24 cellular contexts compared by ENCODE assay signal in genomic region chr20:45034436-45034835, GRCh38.
DNase-seq lines count a peak whose midpoint lies in the region; ATAC-seq and TF ChIP-seq lines count a peak whose summit lies in the region.
"Had no signal": no experiment of that assay in that cellular context is flagged by ENCODE, and none has a peak within 500 bp of the region (broad histone marks: within the 10 kb centered on the region; RNA-seq: fewer than 3 reads in every experiment).

No MANE protein-coding gene starts in this region.

- H3K9ac ChIP-seq in mammary epithelial cell (ENCODE audit: insufficient read depth, low read length) = no peak overlapping the region

- H3K27ac ChIP-seq in OCI-LY7 (ENCODE audit: low read depth, low read length, poor library complexity, severe bottlenecking) (no peak overlapping the region), mammary epithelial cell (ENCODE audit: insufficient read depth, low read depth, low read length) (peak overlapping the region; percentile 43), foreskin keratinocyte (no peak overlapping the region), esophagus muscularis mucosa (replicated peaks in 1 of 4) (no peak overlapping the region)
- H3K27ac ChIP-seq: spleen, tibial nerve had no signal

- 91% methylated on average over 1 of the region's 1 CpG for WGBS in mammary epithelial cell (ENCODE audit: low coverage, missing lambda C conversion rate)
- WGBS in esophagus muscularis mucosa = 93% methylated on average over 1 of the region's 1 CpG

- no peak for TF ChIP-seq CTCF in OCI-LY7 (conservative IDR thresholded peaks at IDR 0.05; ENCODE audit: low read length)
- TF ChIP-seq CTCF in mammary epithelial cell (conservative IDR thresholded peaks at IDR 0.05 in 1 of 2, IDR thresholded peaks at IDR 0.05 in 1 of 2; ENCODE audit: extremely low read depth in 1 of 2, insufficient read depth in 1 of 2, low read depth in 1 of 2, low read length in 2 of 2) = no peak
- TF ChIP-seq CTCF in foreskin keratinocyte (conservative IDR thresholded peaks at IDR 0.05) = no peak
- TF ChIP-seq CTCF in esophagus muscularis mucosa (IDR thresholded peaks at IDR 0.05) = no peak

- intact Hi-C loops in OCI-LY7 (cut with micrococcal nuclease; ENCODE audit: unreplicated experiment) = no loop called here
- intact Hi-C loops in mammary epithelial cell (cut with micrococcal nuclease) = no loop called here
- intact Hi-C loops in esophagus muscularis mucosa (cut with DNase I) = no loop called here

- H3K79me2 ChIP-seq in OCI-LY7 (ENCODE audit: insufficient read depth, low read depth, low read length) = peaks cover 82% of the 10 kb centered on the region; the same call in 1 of the 2 replicates
- H3K79me2 ChIP-seq in mammary epithelial cell (ENCODE audit: insufficient read depth, low read length) = peaks cover 9% of the 10 kb centered on the region

- peaks cover 77% of the 10 kb centered on the region for H3K4me1 Mint-ChIP-seq in stimulated activated naive CD8-positive, alpha-beta T cell treated with anti-CD3 and anti-CD28 coated beads, Interleukin-15, Interleukin-2, amounts not matched to agents 100 ng/mL and 50 ng/mL, for 24 hours (ENCODE audit: low read depth)
- peaks cover 81% of the 10 kb centered on the region for H3K4me1 Mint-ChIP-seq in stimulated activated naive CD8-positive, alpha-beta T cell treated with anti-CD3 and anti-CD28 coated beads, Interleukin-15, amount 100 ng/mL, for 72 hours

- DNase-seq in stimulated activated naive CD8-positive, alpha-beta T cell treated with anti-CD3 and anti-CD28 coated beads, Interleukin-15, Interleukin-2, amounts not matched to agents 100 U/mL and 50 U/mL, for 24 hours = no peak
- DNase-seq in OCI-LY7 (ENCODE audit: low spot score) (peak; percentile 29), mammary epithelial cell (peak; percentile 28), foreskin keratinocyte (no peak), esophagus muscularis mucosa (ENCODE audit: extremely low spot score) (no peak)
- DNase-seq in stimulated activated naive CD8-positive, alpha-beta T cell treated with anti-CD3 and anti-CD28 coated beads, Interleukin-15, amount 100 ng/mL, for 72 hours = no peak
- DNase-seq: activated naive CD4-positive, alpha-beta T cell treated with anti-CD3 and anti-CD28 coated beads, Interleukin-2, amount 10 ng/mL, durations not matched to agents 7 days and 5 days; aorta; C1 segment of cervical spinal cord; caudate nucleus; DMS 273 treated with DMSO at 0.1 percent for 48 hours; glutamatergic neuron; mesenchymal stem cell; NCI-H2081 treated with DMSO at 0.1 percent for 48 hours; NCI-H446; OCI-M1; retina; spleen; stimulated activated CD4-positive, alpha-beta T cell treated with anti-CD3 and anti-CD28 coated beads, Interleukin-4, amount 100 ng/mL, for 1 hour; stimulated activated naive CD4-positive, alpha-beta T cell treated with Interleukin-2 at 50 U/mL for 16 hours; T-helper 9 cell had no signal

- H3K27ac Mint-ChIP-seq in stimulated activated naive CD8-positive, alpha-beta T cell treated with anti-CD3 and anti-CD28 coated beads, Interleukin-15, Interleukin-2, amounts not matched to agents 100 ng/mL and 50 ng/mL, for 24 hours = peak overlapping the region; percentile 89
- peak overlapping the region; percentile 16 to 82 for H3K27ac Mint-ChIP-seq in stimulated activated naive CD8-positive, alpha-beta T cell treated with anti-CD3 and anti-CD28 coated beads, Interleukin-15, amount 100 ng/mL, for 72 hours
- H3K27ac Mint-ChIP-seq: activated naive CD4-positive, alpha-beta T cell treated with anti-CD3 and anti-CD28 coated beads, Interleukin-2, amount 10 ng/mL, durations not matched to agents 7 days and 5 days had no signal

- peaks cover 68% of the 10 kb centered on the region for H3K36me3 Mint-ChIP-seq in stimulated activated naive CD8-positive, alpha-beta T cell treated with anti-CD3 and anti-CD28 coated beads, Interleukin-15, Interleukin-2, amounts not matched to agents 100 ng/mL and 50 ng/mL, for 24 hours (ENCODE audit: low read depth)

- CTCF ChIA-PET in OCI-LY7 (lab: Charles Lee; ENCODE audit: unreplicated experiment) = no interaction called here
- CTCF ChIA-PET in mammary epithelial cell (lab: Charles Lee; ENCODE audit: low non-redundant PET) = interaction anchor here (0.7 kb wide), 1 partner anchor 313 kb away, joined by 3 read pairs; no protein-coding TSS in a partner anchor

- dilution Hi-C loops in mammary epithelial cell (cut with HindIII; ENCODE audit: low sequenced_read_pairs) = no loop called here

- H3K9me3 Mint-ChIP-seq in stimulated activated naive CD8-positive, alpha-beta T cell treated with anti-CD3 and anti-CD28 coated beads, Interleukin-15, Interleukin-2, amounts not matched to agents 100 ng/mL and 50 ng/mL, for 24 hours = no peaks in the 10 kb centered on the region
- H3K9me3 Mint-ChIP-seq in stimulated activated naive CD8-positive, alpha-beta T cell treated with anti-CD3 and anti-CD28 coated beads, Interleukin-15, amount 100 ng/mL, for 72 hours = no peaks in the 10 kb centered on the region
- H3K9me3 Mint-ChIP-seq: activated naive CD4-positive, alpha-beta T cell treated with anti-CD3 and anti-CD28 coated beads, Interleukin-2, amount 10 ng/mL, durations not matched to agents 7 days and 5 days had no signal

- BruUV-seq in OCI-LY7 (replicated peaks; lab: Mats Ljungman, UMichigan) (no TSS peak), mammary epithelial cell (replicated peaks; lab: Mats Ljungman, UMichigan) (no TSS peak)

- H3K4me1 ChIP-seq in OCI-LY7 (ENCODE audit: insufficient read depth, low read length, poor library complexity, severe bottlenecking) (peaks cover 48% of the 10 kb centered on the region), mammary epithelial cell (ENCODE audit: insufficient read depth, low read length) (peaks cover 36% of the 10 kb centered on the region), foreskin keratinocyte (peaks cover 62% of the 10 kb centered on the region), esophagus muscularis mucosa (peaks cover 5 to 33% (median 30%) of the 10 kb centered on the region in 4 donors)

- H3K9me2 ChIP-seq in OCI-LY7 (ENCODE audit: insufficient read depth, low read length) = no peaks in the 10 kb centered on the region

- H3K27me3 ChIP-seq in mammary epithelial cell (ENCODE audit: insufficient read depth, low read length) (no peaks in the 10 kb centered on the region), foreskin keratinocyte (no peaks in the 10 kb centered on the region), esophagus muscularis mucosa (no peaks in the 10 kb centered on the region)
- H3K27me3 ChIP-seq: spleen, tibial nerve had no signal

- no peak for TF ChIP-seq EP300 in esophagus muscularis mucosa (IDR thresholded peaks at IDR 0.05)

- H2AFZ ChIP-seq in OCI-LY7 (ENCODE audit: low read length) = no peak overlapping the region
- H2AFZ ChIP-seq in mammary epithelial cell (ENCODE audit: low read depth, low read length) = no peak overlapping the region

- no peak for ATAC-seq in stimulated activated naive CD8-positive, alpha-beta T cell treated with anti-CD3 and anti-CD28 coated beads, Interleukin-15, Interleukin-2, amounts not matched to agents 100 U/mL and 50 U/mL, for 24 hours
- no peak for ATAC-seq in stimulated activated naive CD8-positive, alpha-beta T cell treated with anti-CD3 and anti-CD28 coated beads, Interleukin-15, amount 100 ng/mL, for 72 hours
- ATAC-seq in HG03460 (IDR thresholded peaks at IDR 0.05; ENCODE audit: unreplicated experiment) = no peak
- no peak for ATAC-seq in foreskin keratinocyte

- H3K4me2 ChIP-seq in OCI-LY7 (ENCODE audit: low read length) (peak overlapping the region; percentile 55), mammary epithelial cell (ENCODE audit: insufficient read depth, low read depth, low read length) (peak overlapping the region; percentile 35)

- no peak for TF ChIP-seq POLR2A in esophagus muscularis mucosa (IDR thresholded peaks at IDR 0.05; ENCODE audit: low read depth)

- no peaks in the 10 kb centered on the region for H3K27me3 Mint-ChIP-seq in stimulated activated naive CD8-positive, alpha-beta T cell treated with anti-CD3 and anti-CD28 coated beads, Interleukin-15, Interleukin-2, amounts not matched to agents 100 ng/mL and 50 ng/mL, for 24 hours
- H3K27me3 Mint-ChIP-seq in stimulated activated naive CD8-positive, alpha-beta T cell treated with anti-CD3 and anti-CD28 coated beads, Interleukin-15, amount 100 ng/mL, for 72 hours = no peaks in the 10 kb centered on the region
- H3K27me3 Mint-ChIP-seq: activated naive CD4-positive, alpha-beta T cell treated with anti-CD3 and anti-CD28 coated beads, Interleukin-2, amount 10 ng/mL, durations not matched to agents 7 days and 5 days had no signal

- H3K9me3 ChIP-seq in OCI-LY7 (ENCODE audit: low read length) = peaks cover 7% of the 10 kb centered on the region; the same call in 1 of the 2 replicates
- H3K9me3 ChIP-seq in mammary epithelial cell (replicated peaks; ENCODE audit: insufficient read depth, low read length) = no peaks in the 10 kb centered on the region
- no peaks in the 10 kb centered on the region for H3K9me3 ChIP-seq in esophagus muscularis mucosa
- H3K9me3 ChIP-seq: spleen, tibial nerve had no signal

- POLR2A ChIA-PET in OCI-LY7 (lab: Charles Lee) = interaction anchor here (1.0 to 1.4 kb wide), 3 partner anchors 15 to 21 kb away, joined by 3 to 5 read pairs (median 3); no protein-coding TSS in a partner anchor

- H4K20me1 ChIP-seq in OCI-LY7 (ENCODE audit: insufficient read depth, low read length) = peaks cover under 1% of the 10 kb centered on the region; the same call in 1 of the 2 replicates
- H4K20me1 ChIP-seq in mammary epithelial cell (ENCODE audit: insufficient read depth, low read length) = no peaks in the 10 kb centered on the region

- in situ Hi-C loops in mammary epithelial cell (cut with MboI; ENCODE audit: low sequenced_read_pairs in 2 of 2) = no loop called here

- no peak overlapping the region for H3K4me3 Mint-ChIP-seq in stimulated activated naive CD8-positive, alpha-beta T cell treated with anti-CD3 and anti-CD28 coated beads, Interleukin-15, Interleukin-2, amounts not matched to agents 100 ng/mL and 50 ng/mL, for 24 hours
- H3K4me3 Mint-ChIP-seq in stimulated activated naive CD8-positive, alpha-beta T cell treated with anti-CD3 and anti-CD28 coated beads, Interleukin-15, amount 100 ng/mL, for 72 hours = peak overlapping the region in 1 of 2 donors; percentile 51
- H3K4me3 Mint-ChIP-seq: activated naive CD4-positive, alpha-beta T cell treated with anti-CD3 and anti-CD28 coated beads, Interleukin-2, amount 10 ng/mL, durations not matched to agents 7 days and 5 days had no signal

- H3K36me3 ChIP-seq in OCI-LY7 (ENCODE audit: insufficient read depth, low read length) = peaks cover 92% of the 10 kb centered on the region
- H3K36me3 ChIP-seq in mammary epithelial cell (ENCODE audit: insufficient read depth, low read length) = peaks cover 2% of the 10 kb centered on the region
- H3K36me3 ChIP-seq in esophagus muscularis mucosa = peaks cover 0 to 23% (median 0%) of the 10 kb centered on the region in 4 donors

- H3K4me3 ChIP-seq in OCI-LY7 (ENCODE audit: low read depth, low read length, poor library complexity, severe bottlenecking) = no peak overlapping the region
- H3K4me3 ChIP-seq in mammary epithelial cell (replicated peaks in 1 of 3; ENCODE audit: insufficient read depth in 1 of 3, low read depth in 2 of 3, low read length in 3 of 3) = no peak overlapping the region
- no peak overlapping the region for H3K4me3 ChIP-seq in esophagus muscularis mucosa
- H3K4me3 ChIP-seq: spleen, tibial nerve had no signal

Comparison
In these comparisons a context has a peak if more than half of its experiments do, and no peak if none do; other contexts are left out.
1. DNase-seq: peak in OCI-LY7 (single experiment) and mammary epithelial cell (single experiment); none in stimulated activated naive CD8-positive, alpha-beta T cell treated with anti-CD3 and anti-CD28 coated beads, Interleukin-15, Interleukin-2, amounts not matched to agents 100 U/mL and 50 U/mL, for 24 hours (single experiment), stimulated activated naive CD8-positive, alpha-beta T cell treated with anti-CD3 and anti-CD28 coated beads, Interleukin-15, amount 100 ng/mL, for 72 hours (0 of 2), foreskin keratinocyte (0 of 2) and esophagus muscularis mucosa (single experiment).